In the genomic region with DNA sequence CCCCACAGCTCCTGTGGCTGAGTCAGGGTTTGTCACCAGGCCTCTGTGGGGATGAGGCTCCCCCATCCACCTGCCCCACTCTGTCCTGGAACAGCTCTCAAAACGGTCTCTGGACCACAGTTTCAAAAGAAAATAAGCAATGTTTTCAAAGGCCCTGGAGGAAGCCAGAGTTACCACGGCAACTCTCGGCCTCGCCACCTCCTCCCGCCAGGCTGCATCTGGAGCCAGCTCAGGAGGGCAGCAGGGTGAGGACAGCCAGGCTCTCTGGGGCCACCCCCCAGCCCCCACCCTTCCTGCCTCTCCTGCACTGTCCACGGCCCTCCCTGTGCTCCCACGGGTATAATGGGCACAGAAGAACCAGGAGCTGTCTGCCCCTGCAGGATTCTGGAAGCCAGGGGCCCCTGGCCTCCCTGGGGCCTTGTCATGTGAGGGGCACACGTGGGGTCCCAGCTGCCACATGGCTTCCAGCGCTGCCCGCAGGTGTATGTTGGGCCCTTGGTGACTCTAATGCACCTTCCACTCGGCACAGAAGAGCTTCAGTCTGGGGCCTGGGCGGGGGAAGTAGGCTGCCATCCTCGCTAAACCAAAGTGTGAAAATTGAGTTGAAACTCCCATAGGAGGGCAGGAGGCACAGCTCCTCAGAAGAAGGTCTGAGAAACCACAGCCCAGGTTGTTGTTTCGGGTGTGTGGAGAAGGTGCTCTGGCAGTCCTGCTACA, we compare ENCODE assay signal across 9 cellular contexts. TPM values are rescaled to one million over a fixed set of nuclear protein-coding genes. Genes with fewer than 3 reads are reported as not detected.
DNase-seq lines count a peak whose midpoint lies in the region; ATAC-seq lines count a peak whose summit lies in the region.
"Had no signal": no experiment of that assay in that cellular context is flagged by ENCODE, and none has a peak within 500 bp of the region (broad histone marks: within the 10 kb centered on the region; RNA-seq: fewer than 3 reads in every experiment).

No MANE protein-coding gene starts in this region.

- H3K27ac Mint-ChIP-seq in naive B cell: peak overlapping the region in 5 of 6 donors; percentile 9 to 85 (median 63)

- H3K27ac ChIP-seq in cingulate gyrus (ENCODE audit: low read depth, low read length): peak overlapping the region; percentile 92
- H3K27ac ChIP-seq: cardiac muscle cell had no signal

- H3K9me3 Mint-ChIP-seq in naive B cell: no peaks in the 10 kb centered on the region

- no peaks in the 10 kb centered on the region for H3K36me3 Mint-ChIP-seq in naive B cell

- peak overlapping the region; percentile 40 to 96 (median 84) for H3K4me3 Mint-ChIP-seq in naive B cell

- H3K27me3 Mint-ChIP-seq in naive B cell: no peaks in the 10 kb centered on the region

- peaks cover 62 to 88% (median 76%) of the 10 kb centered on the region in 3 donors for H3K4me1 Mint-ChIP-seq in naive B cell

- peak; percentile 50 for DNase-seq in AG08395 (ENCODE audit: low spot score)
- no peak for DNase-seq in naive B cell
- DNase-seq in NCI-H2029 treated with DMSO at 0.1 percent for 48 hours (lab: John Stamatoyannopoulos, UW): no peak
- no peak for DNase-seq in cerebellum (ENCODE audit: low spot score)
- DNase-seq in NCI-H1694 (lab: John Stamatoyannopoulos, UW): no peak

- peak; percentile 32 for ATAC-seq in HG02981 (IDR thresholded peaks at IDR 0.05; ENCODE audit: unreplicated experiment)
- no peak for ATAC-seq in naive B cell (ENCODE audit: low read depth in 2 of 2)
- no peak for ATAC-seq in GM18870 (IDR thresholded peaks at IDR 0.05; ENCODE audit: unreplicated experiment)

RNA-seq across cellular contexts. Expression of gene CD81, which starts 10.3 kb away (rescaled TPM):
- polyA plus RNA-seq in naive B cell (ENCODE audit: low read depth in 6 of 6): 100 to 1,000 TPM; 110 to 279 (median 240) TPM
- total RNA-seq in cerebellum: 90.7 TPM

RNA-seq across cellular contexts. Expression of gene TSSC4, which starts 13.1 kb away (rescaled TPM):
- polyA plus RNA-seq in naive B cell (ENCODE audit: low read depth in 6 of 6): 10 to 100 TPM; 54.7 to 76.0 (median 67.9) TPM
- total RNA-seq in cerebellum: 17.2 TPM

RNA-seq across cellular contexts. Expression of gene TRPM5, which starts 56.9 kb away (rescaled TPM):
- polyA plus RNA-seq in naive B cell (ENCODE audit: low read depth in 6 of 6): not detected
- total RNA-seq in cerebellum: 0.27 TPM

RNA-seq across cellular contexts. Expression of gene KCNQ1, which starts 57.4 kb away (rescaled TPM):
- polyA plus RNA-seq in naive B cell (ENCODE audit: low read depth in 6 of 6): 10 to 100 TPM in 3 of 6 donors, 1 to 10 TPM in 3; 9.3 to 22.6 (median 10.3) TPM
- total RNA-seq in cerebellum: 0.45 TPM
